Comparison of ENCODE assay signal across 9 cellular contexts in the genomic region with DNA sequence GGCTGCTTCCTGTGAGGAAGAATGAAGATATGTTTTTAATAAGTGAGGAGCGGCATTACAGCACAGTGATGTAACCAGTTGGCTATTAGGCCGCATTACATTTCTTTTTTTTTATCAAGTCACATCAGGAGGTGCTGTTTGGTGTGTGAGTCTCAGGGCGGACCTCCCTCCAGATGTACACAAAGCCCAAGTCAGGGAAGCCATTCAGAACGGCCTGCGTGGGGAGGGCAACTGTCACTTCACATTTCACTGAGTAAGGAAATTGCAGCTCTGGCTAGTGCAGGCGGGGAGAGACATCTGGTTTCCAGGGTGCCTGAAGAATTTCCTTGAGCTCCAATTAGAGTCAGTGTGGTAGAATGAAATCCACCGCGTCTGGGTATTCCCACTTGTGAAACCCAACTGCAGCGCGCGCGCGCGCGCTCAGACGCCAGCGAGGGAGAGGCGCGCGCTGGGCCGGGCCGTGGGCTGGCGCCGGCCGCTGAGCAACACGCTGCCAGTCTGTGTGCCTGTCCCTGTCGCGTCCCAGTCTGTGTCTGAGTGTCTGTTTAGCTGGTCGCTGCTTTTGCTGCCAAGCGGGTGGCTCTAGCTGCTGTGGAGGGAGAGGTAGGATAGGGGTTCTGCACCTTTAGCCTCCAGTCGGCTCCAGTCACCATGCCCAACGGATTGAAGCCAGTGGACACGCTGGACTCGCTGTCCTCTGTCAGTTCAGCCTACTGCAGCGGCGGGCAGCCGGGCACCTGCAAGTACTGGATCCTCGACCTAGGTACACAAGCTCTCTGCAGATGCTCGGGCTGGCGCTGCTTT.
DNase-seq lines count a peak whose midpoint lies in the region; ATAC-seq and TF ChIP-seq lines count a peak whose summit lies in the region.
"Had no signal": no experiment of that assay in that cellular context is flagged by ENCODE, and none has a peak within 500 bp of the region (broad histone marks: within the 10 kb centered on the region; RNA-seq: fewer than 3 reads in every experiment).

No MANE protein-coding gene starts in this region.

- DNase-seq in NCI-H1092 treated with DMSO at 0.1 percent for 48 hours (lab: John Stamatoyannopoulos, UW) (peak; percentile 39), choroid plexus epithelial cell (ENCODE audit: low read depth) (peak; percentile 97), right lobe of liver (no peak), NCI-H510A (lab: John Stamatoyannopoulos, UW) (no peak)
- DNase-seq: PC-3 had no signal

- H3K4me3 ChIP-seq in choroid plexus epithelial cell (ENCODE audit: low read depth, low read length), result peak overlapping the region; percentile 86
- H3K4me3 ChIP-seq in right lobe of liver, result no peak overlapping the region
- peak overlapping the region; percentile 82 to 85 for H3K4me3 ChIP-seq in stomach smooth muscle (ENCODE audit: low read length in 2 of 2)

- ATAC-seq in right lobe of liver, result peak in 3 of 4 donors; percentile 16 to 42 (median 41)
- no peak for ATAC-seq in GM21576 (IDR thresholded peaks at IDR 0.05; ENCODE audit: unreplicated experiment)
- ATAC-seq in GM18861 (IDR thresholded peaks at IDR 0.05; ENCODE audit: unreplicated experiment), result no peak
- no peak for ATAC-seq in HG03469 (IDR thresholded peaks at IDR 0.05; ENCODE audit: unreplicated experiment)
- ATAC-seq: PC-3 had no signal

- H3K36me3 ChIP-seq in right lobe of liver (no peaks in the 10 kb centered on the region), stomach smooth muscle (ENCODE audit: control insufficient read depth in 2 of 2, insufficient read depth in 2 of 2, low read length in 2 of 2) (peaks cover 0 to 4% of the 10 kb centered on the region in 2 donors)

- peak overlapping the region; percentile 59 to 76 for H3K9ac ChIP-seq in stomach smooth muscle (ENCODE audit: low read length in 2 of 2)

- intact Hi-C loops in right lobe of liver (cut with DNase I), result no loop called here

- H3K27me3 ChIP-seq in right lobe of liver (no peaks in the 10 kb centered on the region), stomach smooth muscle (ENCODE audit: control insufficient read depth in 1 of 2, insufficient read depth in 2 of 2, low read length in 2 of 2) (no peaks in the 10 kb centered on the region)

- no peaks in the 10 kb centered on the region for H3K4me1 ChIP-seq in right lobe of liver
- peaks cover 28% of the 10 kb centered on the region for H3K4me1 ChIP-seq in stomach smooth muscle (ENCODE audit: control insufficient read depth, insufficient read depth, low read length)

- no peaks in the 10 kb centered on the region for H3K9me3 ChIP-seq in right lobe of liver
- H3K9me3 ChIP-seq in stomach smooth muscle (ENCODE audit: control insufficient read depth in 2 of 2, low read length in 2 of 2), result no peaks in the 10 kb centered on the region

- H3K27ac ChIP-seq in right lobe of liver (no peak overlapping the region), stomach smooth muscle (ENCODE audit: low read length) (peak overlapping the region; percentile 80)

- TF ChIP-seq CTCF in choroid plexus epithelial cell (conservative IDR thresholded peaks at IDR 0.05; ENCODE audit: low read depth, low read length) (no peak), right lobe of liver (IDR thresholded peaks at IDR 0.05) (no peak)

- TF ChIP-seq POLR2A in right lobe of liver (IDR thresholded peaks at IDR 0.05), result no peak

- 76% methylated on average over 34 of the region's 40 CpGs for WGBS in right lobe of liver (ENCODE audit: insufficient coverage, low coverage, low lambda C conversion rate, missing lambda C conversion rate)

Comparison
In these comparisons a context has a peak if more than half of its experiments do, and no peak if none do; other contexts are left out.
1. DNase-seq: peak in NCI-H1092 treated with DMSO at 0.1 percent for 48 hours (single experiment) and choroid plexus epithelial cell (single experiment); none in right lobe of liver (0 of 3) and NCI-H510A (single experiment).
2. H3K4me3 ChIP-seq: peak in choroid plexus epithelial cell (single experiment) and stomach smooth muscle (2 of 2); none in right lobe of liver (0 of 3).
3. ATAC-seq: peak in right lobe of liver (3 of 4); none in GM21576 (single experiment), GM18861 (single experiment) and HG03469 (single experiment).